ENCODE assay signal across 1 cellular context in the genomic region with DNA sequence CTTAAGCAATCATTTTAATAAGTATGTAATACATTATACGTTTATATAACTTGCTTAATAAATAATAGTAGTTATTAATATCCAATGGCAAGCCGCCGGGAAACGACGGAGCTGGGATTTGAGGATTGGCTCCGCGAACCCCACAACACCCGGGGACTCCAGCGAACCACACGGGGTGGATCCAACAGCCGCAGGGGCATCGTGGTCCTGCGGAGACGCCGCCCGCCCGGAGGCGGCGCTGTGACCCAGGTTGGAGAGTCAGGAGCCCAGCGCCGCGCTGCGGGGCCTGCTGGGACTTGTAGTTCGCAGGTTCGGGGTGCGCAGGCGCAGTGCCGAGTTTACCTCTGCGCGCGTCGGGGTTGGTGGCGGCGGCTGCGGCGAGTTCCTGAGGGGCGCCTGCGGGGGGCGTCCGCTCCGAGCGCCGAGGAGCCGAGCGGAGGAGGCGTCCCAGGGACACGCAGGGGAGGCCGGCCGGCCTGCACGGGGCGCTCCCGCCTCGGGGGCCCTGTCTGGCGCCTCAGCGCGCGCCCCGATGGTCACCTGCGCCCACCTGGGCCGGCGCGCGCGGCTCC.
A peak's percentile ranks its signal among the peaks of the same experiment; 100 is the strongest.
TF ChIP-seq lines count a peak whose summit lies in the region.

Gene ZNF554 (plus strand): TSS at position 329 of the 572 bp plus-strand sequence. CDS start 204 bp downstream, at position 533.

TF ChIP-seq in HepG2, 621 proteins besides CTCF, POLR2A, EP300 and RAD21 (continued from another document and continues in another):
- TF ChIP-seq, protein P1, sequence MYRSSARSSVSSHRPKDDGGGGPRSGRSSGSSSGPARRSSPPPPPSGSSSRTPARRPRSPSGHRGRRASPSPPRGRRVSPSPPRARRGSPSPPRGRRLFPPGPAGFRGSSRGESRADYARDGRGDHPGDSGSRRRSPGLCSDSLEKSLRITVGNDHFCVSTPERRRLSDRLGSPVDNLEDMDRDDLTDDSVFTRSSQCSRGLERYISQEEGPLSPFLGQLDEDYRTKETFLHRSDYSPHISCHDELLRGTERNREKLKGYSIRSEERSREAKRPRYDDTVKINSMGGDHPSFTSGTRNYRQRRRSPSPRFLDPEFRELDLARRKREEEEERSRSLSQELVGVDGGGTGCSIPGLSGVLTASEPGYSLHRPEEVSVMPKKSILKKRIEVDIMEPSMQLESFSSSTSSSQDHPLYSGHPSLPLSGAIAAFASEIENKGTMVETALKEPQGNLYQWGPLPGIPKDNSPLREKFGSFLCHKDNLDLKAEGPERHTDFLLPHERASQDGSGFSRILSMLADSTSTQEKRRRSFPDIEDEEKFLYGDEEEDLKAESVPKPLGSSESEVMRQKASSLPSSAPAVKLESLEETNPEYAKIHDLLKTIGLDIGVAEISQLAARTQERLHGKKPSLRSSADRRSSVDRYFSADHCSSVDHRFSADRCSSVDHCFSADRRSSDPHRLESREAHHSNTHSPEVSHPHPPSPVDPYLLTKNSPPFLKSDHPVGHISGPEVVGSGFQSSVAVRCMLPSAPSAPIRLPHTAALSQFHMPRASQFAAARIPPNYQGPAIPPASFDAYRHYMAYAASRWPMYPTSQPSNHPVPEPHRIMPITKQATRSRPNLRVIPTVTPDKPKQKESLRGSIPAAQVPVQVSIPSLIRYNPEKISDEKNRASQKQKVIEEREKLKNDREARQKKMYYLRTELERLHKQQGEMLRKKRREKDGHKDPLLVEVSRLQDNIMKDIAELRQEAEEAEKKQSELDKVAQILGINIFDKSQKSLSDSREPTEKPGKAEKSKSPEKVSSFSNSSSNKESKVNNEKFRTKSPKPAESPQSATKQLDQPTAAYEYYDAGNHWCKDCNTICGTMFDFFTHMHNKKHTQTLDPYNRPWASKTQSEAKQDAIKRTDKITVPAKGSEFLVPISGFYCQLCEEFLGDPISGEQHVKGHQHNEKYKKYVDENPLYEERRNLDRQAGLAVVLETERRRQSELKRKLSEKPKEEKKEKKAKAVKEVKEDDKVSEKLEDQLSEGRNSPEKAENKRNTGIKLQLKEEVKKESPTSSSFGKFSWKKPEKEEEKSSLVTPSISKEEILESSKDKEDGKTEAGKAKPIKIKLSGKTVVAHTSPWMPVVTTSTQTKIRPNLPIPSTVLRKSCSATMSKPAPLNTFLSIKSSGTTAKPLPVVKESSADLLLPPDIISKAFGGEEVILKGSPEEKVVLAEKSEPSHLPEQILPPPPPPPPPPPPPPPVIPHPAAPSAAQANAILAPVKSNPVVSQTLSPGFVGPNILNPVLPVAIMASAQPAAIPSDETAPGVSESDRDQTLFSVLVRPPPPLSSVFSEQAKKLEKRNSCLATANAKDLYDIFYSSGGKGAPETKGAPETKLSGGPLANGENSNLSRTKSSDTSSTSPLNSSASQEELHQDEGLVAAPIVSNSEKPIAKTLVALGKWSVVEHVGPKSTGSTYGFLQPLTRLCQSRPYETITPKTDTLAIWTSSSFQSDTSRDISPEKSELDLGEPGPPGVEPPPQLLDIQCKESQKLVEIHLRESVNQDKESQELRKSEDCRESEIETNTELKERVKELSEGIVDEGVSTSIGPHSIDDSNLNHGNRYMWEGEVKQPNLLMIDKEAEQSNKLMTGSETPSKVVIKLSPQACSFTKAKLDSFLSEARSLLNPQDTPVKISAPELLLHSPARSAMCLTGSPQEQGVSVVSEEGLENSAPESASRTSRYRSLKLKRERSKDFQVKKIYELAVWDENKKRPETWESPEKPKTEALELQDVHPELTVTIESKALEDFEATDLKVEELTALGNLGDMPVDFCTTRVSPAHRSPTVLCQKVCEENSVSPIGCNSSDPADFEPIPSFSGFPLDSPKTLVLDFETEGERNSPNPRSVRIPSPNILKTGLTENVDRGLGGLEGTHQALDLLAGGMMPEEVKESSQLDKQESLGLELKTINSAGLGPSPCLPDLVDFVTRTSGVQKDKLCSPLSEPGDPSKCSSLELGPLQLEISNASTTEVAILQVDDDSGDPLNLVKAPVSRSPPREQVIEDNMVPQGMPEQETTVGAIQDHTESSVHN (CRISPR knock-in tag; IDR thresholded peaks at IDR 0.05), result peak; percentile 63
- 0 out of 2 replicates have a peak, but pooled peaks have one; percentile 76 for TF ChIP-seq ZNF761 (CRISPR knock-in tag; conservative IDR thresholded peaks at IDR 0.05)
- TF ChIP-seq ZNF7 (CRISPR knock-in tag; IDR thresholded peaks at IDR 0.05), result no peak
- 0 out of 2 replicates have a peak, but pooled peaks have one; percentile 12 for TF ChIP-seq ZNF629 (CRISPR knock-in tag; conservative IDR thresholded peaks at IDR 0.05)
- TF ChIP-seq GATAD1 (CRISPR knock-in tag; IDR thresholded peaks at IDR 0.05), result peak; percentile 87
- TF ChIP-seq, protein P2, sequence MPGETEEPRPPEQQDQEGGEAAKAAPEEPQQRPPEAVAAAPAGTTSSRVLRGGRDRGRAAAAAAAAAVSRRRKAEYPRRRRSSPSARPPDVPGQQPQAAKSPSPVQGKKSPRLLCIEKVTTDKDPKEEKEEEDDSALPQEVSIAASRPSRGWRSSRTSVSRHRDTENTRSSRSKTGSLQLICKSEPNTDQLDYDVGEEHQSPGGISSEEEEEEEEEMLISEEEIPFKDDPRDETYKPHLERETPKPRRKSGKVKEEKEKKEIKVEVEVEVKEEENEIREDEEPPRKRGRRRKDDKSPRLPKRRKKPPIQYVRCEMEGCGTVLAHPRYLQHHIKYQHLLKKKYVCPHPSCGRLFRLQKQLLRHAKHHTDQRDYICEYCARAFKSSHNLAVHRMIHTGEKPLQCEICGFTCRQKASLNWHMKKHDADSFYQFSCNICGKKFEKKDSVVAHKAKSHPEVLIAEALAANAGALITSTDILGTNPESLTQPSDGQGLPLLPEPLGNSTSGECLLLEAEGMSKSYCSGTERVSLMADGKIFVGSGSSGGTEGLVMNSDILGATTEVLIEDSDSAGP (CRISPR knock-in tag; IDR thresholded peaks at IDR 0.05; ENCODE audit: borderline replicate concordance), result peak; percentile 91
- TF ChIP-seq NCOA1 (CRISPR knock-in tag; IDR thresholded peaks at IDR 0.05), result no peak; the same call in 1 of the 2 replicates
- TF ChIP-seq FOXA3 (CRISPR knock-in tag; IDR thresholded peaks at IDR 0.05), result peak; percentile 73
- 0 out of 2 replicates have a peak, but pooled peaks have one; percentile 58 for TF ChIP-seq ZSCAN30 (CRISPR knock-in tag; IDR thresholded peaks at IDR 0.05)
- no peak for TF ChIP-seq ZBTB44 (CRISPR knock-in tag; IDR thresholded peaks at IDR 0.05)
- TF ChIP-seq, protein P3, sequence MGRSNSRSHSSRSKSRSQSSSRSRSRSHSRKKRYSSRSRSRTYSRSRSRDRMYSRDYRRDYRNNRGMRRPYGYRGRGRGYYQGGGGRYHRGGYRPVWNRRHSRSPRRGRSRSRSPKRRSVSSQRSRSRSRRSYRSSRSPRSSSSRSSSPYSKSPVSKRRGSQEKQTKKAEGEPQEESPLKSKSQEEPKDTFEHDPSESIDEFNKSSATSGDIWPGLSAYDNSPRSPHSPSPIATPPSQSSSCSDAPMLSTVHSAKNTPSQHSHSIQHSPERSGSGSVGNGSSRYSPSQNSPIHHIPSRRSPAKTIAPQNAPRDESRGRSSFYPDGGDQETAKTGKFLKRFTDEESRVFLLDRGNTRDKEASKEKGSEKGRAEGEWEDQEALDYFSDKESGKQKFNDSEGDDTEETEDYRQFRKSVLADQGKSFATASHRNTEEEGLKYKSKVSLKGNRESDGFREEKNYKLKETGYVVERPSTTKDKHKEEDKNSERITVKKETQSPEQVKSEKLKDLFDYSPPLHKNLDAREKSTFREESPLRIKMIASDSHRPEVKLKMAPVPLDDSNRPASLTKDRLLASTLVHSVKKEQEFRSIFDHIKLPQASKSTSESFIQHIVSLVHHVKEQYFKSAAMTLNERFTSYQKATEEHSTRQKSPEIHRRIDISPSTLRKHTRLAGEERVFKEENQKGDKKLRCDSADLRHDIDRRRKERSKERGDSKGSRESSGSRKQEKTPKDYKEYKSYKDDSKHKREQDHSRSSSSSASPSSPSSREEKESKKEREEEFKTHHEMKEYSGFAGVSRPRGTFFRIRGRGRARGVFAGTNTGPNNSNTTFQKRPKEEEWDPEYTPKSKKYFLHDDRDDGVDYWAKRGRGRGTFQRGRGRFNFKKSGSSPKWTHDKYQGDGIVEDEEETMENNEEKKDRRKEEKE (IDR thresholded peaks at IDR 0.05), result no peak
- TF ChIP-seq ZNF329 (CRISPR knock-in tag; IDR thresholded peaks at IDR 0.05; ENCODE audit: low read depth), result peak; percentile 47
- TF ChIP-seq ZNF589 (CRISPR knock-in tag; conservative IDR thresholded peaks at IDR 0.05), result no peak
- peak; percentile 44; the same call in 1 of the 2 replicates for TF ChIP-seq NFYB (CRISPR knock-in tag; IDR thresholded peaks at IDR 0.05)
- TF ChIP-seq RBAK (CRISPR knock-in tag; IDR thresholded peaks at IDR 0.05), result no peak
- TF ChIP-seq ISX (CRISPR knock-in tag; conservative IDR thresholded peaks at IDR 0.05), result no peak
- peak; percentile 69; the same call in 1 of the 2 replicates for TF ChIP-seq ZBTB38 (CRISPR knock-in tag; IDR thresholded peaks at IDR 0.05)
- TF ChIP-seq KAT8 (CRISPR knock-in tag; IDR thresholded peaks at IDR 0.05), result peak; percentile 75
- no peak for TF ChIP-seq SYNCRIP (IDR thresholded peaks at IDR 0.05; ENCODE audit: insufficient read depth, low read depth, low read length)
- TF ChIP-seq SRY (CRISPR knock-in tag; IDR thresholded peaks at IDR 0.05), result no peak
- TF ChIP-seq ZNF557 (CRISPR knock-in tag; IDR thresholded peaks at IDR 0.05), result no peak
- TF ChIP-seq FOSL2 (CRISPR knock-in tag; IDR thresholded peaks at IDR 0.05), result peak; percentile 55
- no peak for TF ChIP-seq CCAR2 (optimal IDR thresholded peaks at IDR 0.05; ENCODE audit: low read depth, low read length)
- no peak for TF ChIP-seq MATR3 (CRISPR knock-in tag; IDR thresholded peaks at IDR 0.05)
- TF ChIP-seq ZFP37 (CRISPR knock-in tag; IDR thresholded peaks at IDR 0.05; ENCODE audit: borderline replicate concordance), result no peak
- TF ChIP-seq, protein P4, sequence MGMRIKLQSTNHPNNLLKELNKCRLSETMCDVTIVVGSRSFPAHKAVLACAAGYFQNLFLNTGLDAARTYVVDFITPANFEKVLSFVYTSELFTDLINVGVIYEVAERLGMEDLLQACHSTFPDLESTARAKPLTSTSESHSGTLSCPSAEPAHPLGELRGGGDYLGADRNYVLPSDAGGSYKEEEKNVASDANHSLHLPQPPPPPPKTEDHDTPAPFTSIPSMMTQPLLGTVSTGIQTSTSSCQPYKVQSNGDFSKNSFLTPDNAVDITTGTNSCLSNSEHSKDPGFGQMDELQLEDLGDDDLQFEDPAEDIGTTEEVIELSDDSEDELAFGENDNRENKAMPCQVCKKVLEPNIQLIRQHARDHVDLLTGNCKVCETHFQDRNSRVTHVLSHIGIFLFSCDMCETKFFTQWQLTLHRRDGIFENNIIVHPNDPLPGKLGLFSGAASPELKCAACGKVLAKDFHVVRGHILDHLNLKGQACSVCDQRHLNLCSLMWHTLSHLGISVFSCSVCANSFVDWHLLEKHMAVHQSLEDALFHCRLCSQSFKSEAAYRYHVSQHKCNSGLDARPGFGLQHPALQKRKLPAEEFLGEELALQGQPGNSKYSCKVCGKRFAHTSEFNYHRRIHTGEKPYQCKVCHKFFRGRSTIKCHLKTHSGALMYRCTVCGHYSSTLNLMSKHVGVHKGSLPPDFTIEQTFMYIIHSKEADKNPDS (CRISPR knock-in tag; IDR thresholded peaks at IDR 0.05), result no peak
- TF ChIP-seq NKX3-1 (CRISPR knock-in tag; IDR thresholded peaks at IDR 0.05), result no peak
- TF ChIP-seq ZNF230 (CRISPR knock-in tag; IDR thresholded peaks at IDR 0.05), result peak; percentile 76; the same call in 1 of the 2 replicates
- TF ChIP-seq ZFP90 (CRISPR knock-in tag; IDR thresholded peaks at IDR 0.05; ENCODE audit: borderline replicate concordance), result no peak
- TF ChIP-seq RNF219 (CRISPR knock-in tag; IDR thresholded peaks at IDR 0.05), result no peak; the same call in 1 of the 2 replicates
- TF ChIP-seq ZNF614 (CRISPR knock-in tag; IDR thresholded peaks at IDR 0.05; ENCODE audit: borderline replicate concordance), result peak; percentile 93
- no peak for TF ChIP-seq PRDM4 (CRISPR knock-in tag; IDR thresholded peaks at IDR 0.05; ENCODE audit: borderline replicate concordance)
- peak; percentile 61 for TF ChIP-seq ZNF607 (CRISPR knock-in tag; IDR thresholded peaks at IDR 0.05; ENCODE audit: borderline replicate concordance)
- TF ChIP-seq ZSCAN9 (CRISPR knock-in tag; IDR thresholded peaks at IDR 0.05; ENCODE audit: borderline replicate concordance), result peak; percentile 80; the same call in 1 of the 2 replicates
